8 cellular contexts compared by ENCODE assay signal in genomic region chr18:9916067-9916684, GRCh38. TPM values are rescaled to one million over a fixed set of nuclear protein-coding genes. Genes with fewer than 3 reads are reported as not detected.
DNase-seq lines count a peak whose midpoint lies in the region; ATAC-seq, FAIRE-seq and TF ChIP-seq lines count a peak whose summit lies in the region.

No MANE protein-coding gene starts in this region.

- TF ChIP-seq CTCF in A549 (IDR thresholded peaks at IDR 0.05) (no peak), K562 (IDR thresholded peaks at IDR 0.05 in 2 of 3, conservative IDR thresholded peaks at IDR 0.05 in 1 of 3; ENCODE audit: insufficient read depth in 2 of 3, low read depth in 1 of 3, low read length in 3 of 3) (no peak)

- intact Hi-C loops in K562 (cut with micrococcal nuclease) = loop anchor here (5.0 to 10.0 kb wide), 2 partner anchors 104 to 231 kb away; no protein-coding TSS in a partner anchor
- intact Hi-C loops in posterior vena cava (cut with DNase I) = loop anchor here in 1 of 2 donors (10.0 kb wide), 1 partner anchor 201 kb away; no protein-coding TSS in a partner anchor

- POLR2A ChIA-PET in A549 (lab: Yijun Ruan, JAX) = no interaction called here
- POLR2A ChIA-PET in K562 (lab: Yijun Ruan, JAX) = interaction anchor here (0.6 to 3.7 kb wide), 13 partner anchors 9 to 300 kb away, joined by 3 to 72 read pairs (median 8); no protein-coding TSS in a partner anchor

- no peaks in the 10 kb centered on the region for H3K36me3 Mint-ChIP-seq in memory B cell

- H3K4me3 Mint-ChIP-seq in memory B cell = peak overlapping the region; percentile 57

- in situ Hi-C loops in K562 (cut with MboI) = loop anchor here (10.0 kb wide), 1 partner anchor 901 kb away; no protein-coding TSS in a partner anchor

- TF ChIP-seq RAD21 in A549 (conservative IDR thresholded peaks at IDR 0.05 in 1 of 2, IDR thresholded peaks at IDR 0.05 in 1 of 2) = no peak
- TF ChIP-seq RAD21 in K562 (CRISPR knock-in tag; conservative IDR thresholded peaks at IDR 0.05 in 1 of 2, IDR thresholded peaks at IDR 0.05 in 1 of 2) = no peak

- peaks cover 55% of the 10 kb centered on the region for H4K20me1 ChIP-seq in K562 (replicated peaks; ENCODE audit: control insufficient read depth, insufficient read depth, low read length)

- TSS peak; percentile 39 for BruUV-seq in K562 (replicated peaks; lab: Mats Ljungman, UMichigan)

- no peaks in the 10 kb centered on the region for H3K9me3 Mint-ChIP-seq in memory B cell

- H3K9me1 ChIP-seq in K562 (ENCODE audit: control insufficient read depth, insufficient read depth, low read length) = peaks cover 2% of the 10 kb centered on the region

- TF ChIP-seq POLR2A in A549 (IDR thresholded peaks at IDR 0.05; ENCODE audit: low read length) = no peak
- peak; percentile 40; the same call in 1 of the 2 replicates for TF ChIP-seq POLR2A in K562 (conservative IDR thresholded peaks at IDR 0.05)

- FAIRE-seq in A549 (lab: Jason Lieb, UNC) (no peak), K562 (lab: Jason Lieb, UNC) (no peak)

- H3K27ac Mint-ChIP-seq in memory B cell = peak overlapping the region; percentile 89

- 4% methylated on average over 2 of the region's 2 CpGs for WGBS in A549 (ENCODE audit: missing lambda C conversion rate)
- 0% methylated on average over 2 of the region's 2 CpGs for WGBS in K562 (ENCODE audit: insufficient coverage, low coverage, missing lambda C conversion rate)

- DNase-seq in A549 (ENCODE audit: low read depth in 1 of 2, low spot score in 1 of 2) (no peak), HT-29 (ENCODE audit: low spot score) (peak; percentile 38), K562 (ENCODE audit: extremely low read depth in 1 of 4, low spot score in 3 of 4) (no peak), memory B cell (ENCODE audit: low spot score in 2 of 2) (no peak), NCI-H748 treated with DMSO at 0.1 percent for 48 hours (lab: John Stamatoyannopoulos, UW) (no peak), posterior vena cava (ENCODE audit: low spot score) (no peak), left lobe of liver (ENCODE audit: low spot score) (no peak)

- ATAC-seq in A549 (no peak), K562 (no peak; the same call in 1 of the 3 replicates), memory B cell (ENCODE audit: low read depth) (no peak), HG02970 (IDR thresholded peaks at IDR 0.05; ENCODE audit: low FRiP score, unreplicated experiment) (no peak), left lobe of liver (no peak)

- peaks cover 36% of the 10 kb centered on the region for H3K36me3 ChIP-seq in K562 (ENCODE audit: control insufficient read depth, insufficient read depth, low read length)

- H3K27me3 ChIP-seq in K562 (ENCODE audit: control insufficient read depth in 2 of 2, insufficient read depth in 2 of 2, low read length in 2 of 2) = no peaks in the 10 kb centered on the region

- CTCF ChIA-PET in A549 (lab: Yijun Ruan, JAX) = interaction anchor here (1.2 to 1.5 kb wide), 4 partner anchors 10 to 143 kb away, joined by 3 read pairs; no protein-coding TSS in a partner anchor
- CTCF ChIA-PET in K562 (lab: Yijun Ruan, JAX; ENCODE audit: low intra/inter-chr PET ratio) = no interaction called here

- H3K9ac ChIP-seq in K562 (ENCODE audit: insufficient read depth in 1 of 2, low read depth in 2 of 2, low read length in 2 of 2) = peak overlapping the region in 1 of 2 experiments; percentile 91; a peak in 3 of 4 replicates

- TF ChIP-seq EP300 in A549 (IDR thresholded peaks at IDR 0.05) (no peak), K562 (IDR thresholded peaks at IDR 0.05; ENCODE audit: low read length) (no peak)

- H3K4me1 ChIP-seq in A549 (peaks cover 55% of the 10 kb centered on the region), K562 (replicated peaks in 1 of 2; ENCODE audit: control insufficient read depth in 2 of 2, insufficient read depth in 2 of 2, low read length in 2 of 2) (peaks cover 22 to 32% of the 10 kb centered on the region in 2 experiments)

- H3K27ac ChIP-seq in A549 = peak overlapping the region; percentile 97 to 98
- peak overlapping the region; percentile 97 for H3K27ac ChIP-seq in K562 (ENCODE audit: extremely low read depth, low read depth, low read length)

- no peak overlapping the region for H2AFZ ChIP-seq in K562 (ENCODE audit: low read depth, low read length)

- H3K27me3 Mint-ChIP-seq in memory B cell = no peaks in the 10 kb centered on the region

- peak overlapping the region; percentile 93 for H3K4me3 ChIP-seq in A549
- H3K4me3 ChIP-seq in K562 = peak overlapping the region; percentile 85

- peaks cover 19% of the 10 kb centered on the region for H3K4me1 Mint-ChIP-seq in memory B cell

- H3K9me3 ChIP-seq in A549 (no peaks in the 10 kb centered on the region), K562 (replicated peaks; ENCODE audit: control insufficient read depth, insufficient read depth, low read depth, low read length) (peaks cover 6% of the 10 kb centered on the region)

- H3K79me2 ChIP-seq in K562 (ENCODE audit: control insufficient read depth, insufficient read depth, low read length) = peaks cover 76% of the 10 kb centered on the region

- H3K4me2 ChIP-seq in A549 = peak overlapping the region; percentile 82
- peak overlapping the region; percentile 80 for H3K4me2 ChIP-seq in K562 (ENCODE audit: insufficient read depth, low read length)

TF ChIP-seq in A549, 52 proteins besides CTCF, POLR2A, EP300 and RAD21 (continues in another document):
- TF ChIP-seq RNF2 (IDR thresholded peaks at IDR 0.05; ENCODE audit: borderline replicate concordance, low read depth) (no peak), FOXS1 (CRISPR knock-in tag; IDR thresholded peaks at IDR 0.05) (no peak), RCOR1 (IDR thresholded peaks at IDR 0.05; ENCODE audit: low read depth, low read length) (no peak)

TF ChIP-seq in K562, 482 proteins besides CTCF, POLR2A, EP300 and RAD21 (continues in another document):
- TF ChIP-seq MTA1 (IDR thresholded peaks at IDR 0.05; ENCODE audit: borderline replicate concordance) (0 out of 2 replicates have a peak, but pooled peaks have one; percentile 14), HDGF (IDR thresholded peaks at IDR 0.05) (0 out of 2 replicates have a peak, but pooled peaks have one; percentile 49)

RNA-seq across cellular contexts. Expression of gene VAPA, which starts 2.4 kb away (rescaled TPM):
- polyA plus RNA-seq in A549 (2011; rRNA removed) = 356 and 391 TPM in 2 replicates
- 99.8 and 102 TPM in 2 replicates for polyA plus RNA-seq in A549 (2012; cell fraction: cytosol; rRNA removed)
- polyA plus RNA-seq in A549 (2012; cell fraction: nucleus; rRNA removed) = 37.3 and 47.0 TPM in 2 replicates
- polyA plus RNA-seq in A549 (2017; fragmentation: RNase III; extraction: RNeasy Plus Mini Kit Qiagen cat#74134 plus additional on column Dnase treatment) = 158 to 166 TPM (median 161 TPM) in 3 replicates
- 72.5 and 89.1 TPM in 2 replicates for polyA minus RNA-seq in A549 (2011; rRNA and poly(A)+ RNA removed)
- total RNA-seq in HT-29 (2014; rRNA removed; shearing (Covaris generic)) = 299 and 320 TPM in 2 replicates
- total RNA-seq in K562 (2011; cell fraction: chromatin; rRNA removed; ENCODE audit: low replicate concordance) = 131 and 315 TPM in 2 replicates
- 118 and 122 TPM in 2 replicates for total RNA-seq in K562 (2011; cell fraction: nucleolus; rRNA removed)
- total RNA-seq in K562 (2011; cell fraction: nucleoplasm; rRNA removed) = 147 and 249 TPM in 2 replicates
- total RNA-seq in K562 (2014; rRNA removed) = 516 and 526 TPM in 2 replicates
- total RNA-seq in K562 (2014; rRNA removed; fragmentation: Illumina TruSeq; extraction: Trizol) = 624 and 729 TPM in 2 replicates
- 726 and 732 TPM in 2 replicates for total RNA-seq in K562 (2015; rRNA removed; fragmentation: Illumina TruSeq; extraction: Trizol)
- 504 and 509 TPM in 2 replicates for total RNA-seq in K562 (2021)
- 544 and 809 TPM in 2 replicates for polyA plus RNA-seq in K562 (2011; rRNA removed)
- 202 and 314 TPM in 2 replicates for polyA plus RNA-seq in K562 (2011; cell fraction: cytosol; rRNA removed)
- polyA plus RNA-seq in K562 (2011; cell fraction: nucleus; rRNA removed) = 169 and 199 TPM in 2 replicates
- 376 and 498 TPM in 2 replicates for polyA plus RNA-seq in K562 (2012)
- 790 and 902 TPM in 2 replicates for polyA plus RNA-seq in K562 (2014; fragmentation: Illumina TruSeq; extraction: Trizol)
- polyA plus RNA-seq in K562 (2014; fragmentation: Nextera tagmentation; extraction: Ambion mirVana) = 100 to 1,000 TPM; 219 to 224 TPM
- 455 and 489 TPM in 2 replicates for polyA plus RNA-seq in K562 (2014; rRNA removed)
- 866 and 913 TPM in 2 replicates for polyA minus RNA-seq in K562 (2011; rRNA and poly(A)+ RNA removed)
- 292 and 382 TPM in 2 replicates for polyA minus RNA-seq in K562 (2011; cell fraction: cytosol; rRNA and poly(A)+ RNA removed)
- 176 and 203 TPM in 2 replicates for polyA minus RNA-seq in K562 (2011; cell fraction: nucleus; rRNA and poly(A)+ RNA removed)
- 100 to 1,000 TPM; 172 to 203 TPM for total RNA-seq in posterior vena cava
- total RNA-seq in left lobe of liver = 72.4 TPM

RNA-seq across cellular contexts. Expression of gene TXNDC2, which starts 30.4 kb away (rescaled TPM):
- polyA plus RNA-seq in A549 (2011; rRNA removed) (0.16 TPM in 1 of 2 replicates, not detected in the other), A549 (2017; fragmentation: RNase III; extraction: RNeasy Plus Mini Kit Qiagen cat#74134 plus additional on column Dnase treatment) (0.06 to 0.12 TPM in 2 of 3 replicates, not detected in the other), K562 (2011; rRNA removed) (0.79 and 2.3 TPM in 2 replicates), K562 (2014; fragmentation: Illumina TruSeq; extraction: Trizol) (4.8 and 4.9 TPM in 2 replicates), K562 (2014; fragmentation: Nextera tagmentation; extraction: Ambion mirVana) (1 to 10 TPM; 1.2 to 2.3 TPM), K562 (2014; rRNA removed) (1.4 and 2.5 TPM in 2 replicates)
- 0.05 and 0.09 TPM in 2 replicates for polyA plus RNA-seq in A549 (2012; cell fraction: cytosol; rRNA removed)
- 0.12 TPM in 1 of 2 replicates, not detected in the other for polyA plus RNA-seq in A549 (2012; cell fraction: nucleus; rRNA removed)
- polyA minus RNA-seq in A549 (2011; rRNA and poly(A)+ RNA removed) = 0.37 TPM in 1 of 2 replicates, not detected in the other
- not detected in 2 replicates for total RNA-seq in HT-29 (2014; rRNA removed; shearing (Covaris generic))
- 2.8 and 4.0 TPM in 2 replicates for total RNA-seq in K562 (2011; cell fraction: chromatin; rRNA removed; ENCODE audit: low replicate concordance)
- 1.7 and 2.8 TPM in 2 replicates for total RNA-seq in K562 (2011; cell fraction: nucleolus; rRNA removed)
- total RNA-seq in K562 (2011; cell fraction: nucleoplasm; rRNA removed) = 2.3 and 2.6 TPM in 2 replicates
- total RNA-seq in K562 (2014; rRNA removed) (1.3 TPM in 2 replicates), K562 (2014; rRNA removed; fragmentation: Illumina TruSeq; extraction: Trizol) (1.6 and 1.7 TPM in 2 replicates), K562 (2015; rRNA removed; fragmentation: Illumina TruSeq; extraction: Trizol) (2.3 and 2.5 TPM in 2 replicates), K562 (2021) (2.0 and 3.8 TPM in 2 replicates), posterior vena cava (under 1 TPM; 0.19 to 0.29 TPM), left lobe of liver (not detected)
- polyA plus RNA-seq in K562 (2011; cell fraction: cytosol; rRNA removed) = 0.55 and 2.2 TPM in 2 replicates
- polyA plus RNA-seq in K562 (2011; cell fraction: nucleus; rRNA removed) = 0.83 and 4.6 TPM in 2 replicates
- 1.5 and 3.3 TPM in 2 replicates for polyA plus RNA-seq in K562 (2012)
- 2.8 and 5.4 TPM in 2 replicates for polyA minus RNA-seq in K562 (2011; rRNA and poly(A)+ RNA removed)
- 0.73 and 3.0 TPM in 2 replicates for polyA minus RNA-seq in K562 (2011; cell fraction: cytosol; rRNA and poly(A)+ RNA removed)
- polyA minus RNA-seq in K562 (2011; cell fraction: nucleus; rRNA and poly(A)+ RNA removed) = 1.8 and 4.7 TPM in 2 replicates

Comparison
In these comparisons a context has a peak if more than half of its experiments do, and no peak if none do; other contexts are left out.
1. Of the 35 proteins assayed by ChIP-seq in both K562 and A549: peak only in K562: POLR2A and POLR2AphosphoS2; only in A549: none; in both: none; in neither: 31; mixed calls (peak in some experiments, not most) for 2.